14 cellular contexts compared by ENCODE assay signal in genomic region chr13:113220877-113221276, GRCh38. TPM values are rescaled to one million over a fixed set of nuclear protein-coding genes. Genes with fewer than 3 reads are reported as not detected.
DNase-seq lines count a peak whose midpoint lies in the region; ATAC-seq and TF ChIP-seq lines count a peak whose summit lies in the region.
"Had no signal": no experiment of that assay in that cellular context is flagged by ENCODE, and none has a peak within 500 bp of the region (broad histone marks: within the 10 kb centered on the region; RNA-seq: fewer than 3 reads in every experiment).

No MANE protein-coding gene starts in this region.

- H3K4me1 Mint-ChIP-seq in activated CD4-positive, alpha-beta T cell treated with anti-CD3 and anti-CD28 coated beads, Interleukin-2, amount 10 ng/mL, durations not matched to agents 7 days and 5 days: peaks cover 13% of the 10 kb centered on the region
- H3K4me1 Mint-ChIP-seq in endothelial cell (ENCODE audit: unreplicated experiment) (no peaks in the 10 kb centered on the region), neural progenitor cell (peaks cover 3% of the 10 kb centered on the region)

- H3K27me3 ChIP-seq in OCI-LY1 (ENCODE audit: insufficient read depth, low read length): no peaks in the 10 kb centered on the region
- H3K27me3 ChIP-seq in neural progenitor cell: no peaks in the 10 kb centered on the region
- no peaks in the 10 kb centered on the region for H3K27me3 ChIP-seq in uterus
- H3K27me3 ChIP-seq: dorsolateral prefrontal cortex, pancreas had no signal

- no peaks in the 10 kb centered on the region for H3K27me3 Mint-ChIP-seq in activated CD4-positive, alpha-beta T cell treated with anti-CD3 and anti-CD28 coated beads, Interleukin-2, amount 10 ng/mL, durations not matched to agents 7 days and 5 days
- H3K27me3 Mint-ChIP-seq in endothelial cell (ENCODE audit: unreplicated experiment) (peaks cover 11% of the 10 kb centered on the region), neural progenitor cell (ENCODE audit: insufficient read depth, low read depth) (peaks cover 2% of the 10 kb centered on the region)
- H3K27me3 Mint-ChIP-seq: B cell, IgD-negative memory B cell had no signal

- H3K9me3 Mint-ChIP-seq in activated CD4-positive, alpha-beta T cell treated with anti-CD3 and anti-CD28 coated beads, Interleukin-2, amount 10 ng/mL, durations not matched to agents 7 days and 5 days: no peaks in the 10 kb centered on the region
- H3K9me3 Mint-ChIP-seq in endothelial cell (ENCODE audit: unreplicated experiment) (no peaks in the 10 kb centered on the region), neural progenitor cell (no peaks in the 10 kb centered on the region)
- H3K9me3 Mint-ChIP-seq: IgD-negative memory B cell had no signal

- H3K4me2 ChIP-seq in OCI-LY1 (ENCODE audit: low read length) (no peak overlapping the region), neural progenitor cell (no peak overlapping the region)

- H3K4me1 ChIP-seq in OCI-LY1 (ENCODE audit: insufficient read depth, low read length, severe bottlenecking) (peaks cover 7% of the 10 kb centered on the region), neural progenitor cell (peaks cover 18% of the 10 kb centered on the region), uterus (peaks cover 0 to 9% of the 10 kb centered on the region in 2 donors)

- H3K4me3 ChIP-seq in OCI-LY1 (ENCODE audit: low read depth, low read length, poor library complexity, severe bottlenecking): no peak overlapping the region
- H3K4me3 ChIP-seq in neural progenitor cell: no peak overlapping the region
- H3K4me3 ChIP-seq in uterus: no peak overlapping the region
- H3K4me3 ChIP-seq: dorsolateral prefrontal cortex, pancreas, SK-N-MC had no signal

- H4K20me1 ChIP-seq in OCI-LY1 (ENCODE audit: insufficient read depth, low read length) (no peaks in the 10 kb centered on the region), neural progenitor cell (ENCODE audit: low read depth) (peaks cover 34% of the 10 kb centered on the region)

- TF ChIP-seq POLR2A in uterus (IDR thresholded peaks at IDR 0.05): no peak

- H3K4me3 Mint-ChIP-seq in activated CD4-positive, alpha-beta T cell treated with anti-CD3 and anti-CD28 coated beads, Interleukin-2, amount 10 ng/mL, durations not matched to agents 7 days and 5 days: no peak overlapping the region
- H3K4me3 Mint-ChIP-seq in endothelial cell (ENCODE audit: unreplicated experiment): peak overlapping the region; percentile 62
- no peak overlapping the region for H3K4me3 Mint-ChIP-seq in neural progenitor cell
- H3K4me3 Mint-ChIP-seq: B cell, IgD-negative memory B cell had no signal

- H3K9ac ChIP-seq in OCI-LY1 (ENCODE audit: low read length): no peak overlapping the region
- no peak overlapping the region for H3K9ac ChIP-seq in neural progenitor cell

- H3K27ac ChIP-seq in OCI-LY1 (ENCODE audit: low read depth, low read length, poor library complexity, severe bottlenecking) (no peak overlapping the region), neural progenitor cell (no peak overlapping the region), uterus (no peak overlapping the region)
- H3K27ac ChIP-seq: dorsolateral prefrontal cortex, pancreas, SK-N-MC had no signal

- peaks cover 48% of the 10 kb centered on the region for H3K36me3 Mint-ChIP-seq in activated CD4-positive, alpha-beta T cell treated with anti-CD3 and anti-CD28 coated beads, Interleukin-2, amount 10 ng/mL, durations not matched to agents 7 days and 5 days (ENCODE audit: low read depth)
- H3K36me3 Mint-ChIP-seq in endothelial cell (ENCODE audit: low read depth, unreplicated experiment) (peaks cover 37% of the 10 kb centered on the region), neural progenitor cell (peaks cover 14% of the 10 kb centered on the region)

- H3F3A ChIP-seq in OCI-LY1 (ENCODE audit: insufficient read depth, low read length) (no peaks in the 10 kb centered on the region), neural progenitor cell (ENCODE audit: low read depth) (peaks cover 11% of the 10 kb centered on the region)

- CTCF ChIA-PET in activated CD4-positive, alpha-beta T cell treated with anti-CD3 and anti-CD28 coated beads, Interleukin-2, amount 10 ng/mL, durations not matched to agents 7 days and 5 days (lab: Charles Lee): interaction anchor here (1.4 kb wide), 1 partner anchor 11 kb away, joined by 3 read pairs; the partner anchor contains the start of gene CUL4A

- no peak overlapping the region for H3K27ac Mint-ChIP-seq in activated CD4-positive, alpha-beta T cell treated with anti-CD3 and anti-CD28 coated beads, Interleukin-2, amount 10 ng/mL, durations not matched to agents 7 days and 5 days
- H3K27ac Mint-ChIP-seq in endothelial cell (ENCODE audit: unreplicated experiment) (peak overlapping the region; percentile 30), neural progenitor cell (no peak overlapping the region)
- H3K27ac Mint-ChIP-seq: B cell had no signal

- peak; percentile 21 for DNase-seq in activated CD4-positive, alpha-beta T cell treated with anti-CD3 and anti-CD28 coated beads, Interleukin-2, amount 10 ng/mL, durations not matched to agents 7 days and 5 days
- no peak for DNase-seq in activated CD4-positive, alpha-beta T cell treated with anti-CD3 and anti-CD28 coated beads for 4 hours
- DNase-seq in endothelial cell (ENCODE audit: low spot score) (no peak), neural progenitor cell (ENCODE audit: low spot score) (peak; percentile 48), COR-L47 (lab: John Stamatoyannopoulos, UW) (no peak), uterus (no peak)
- DNase-seq: dorsolateral prefrontal cortex, NCI-H2227 treated with DMSO at 0.1 percent for 48 hours had no signal

- H2AFZ ChIP-seq in OCI-LY1 (ENCODE audit: low read length): no peak overlapping the region
- H2AFZ ChIP-seq in neural progenitor cell (replicated peaks): no peak overlapping the region

- no peak for ATAC-seq in HG02678 (IDR thresholded peaks at IDR 0.05; ENCODE audit: unreplicated experiment)

- H3K36me3 ChIP-seq in OCI-LY1 (ENCODE audit: insufficient read depth, low read length) (peaks cover 72% of the 10 kb centered on the region), neural progenitor cell (peaks cover 4% of the 10 kb centered on the region), uterus (no peaks in the 10 kb centered on the region)

- no peaks in the 10 kb centered on the region for H3K9me2 ChIP-seq in OCI-LY1 (ENCODE audit: low read depth, low read length)

- intact Hi-C loops in uterus (cut with DNase I; ENCODE audit: low total_unique reads): no loop called here

- POLR2A ChIA-PET in activated CD4-positive, alpha-beta T cell treated with anti-CD3 and anti-CD28 coated beads, Interleukin-2, amount 10 ng/mL, durations not matched to agents 7 days and 5 days (lab: Charles Lee): no interaction called here

- H3K9me3 ChIP-seq in OCI-LY1 (ENCODE audit: low read length): no peaks in the 10 kb centered on the region
- no peaks in the 10 kb centered on the region for H3K9me3 ChIP-seq in neural progenitor cell (ENCODE audit: low read depth)
- no peaks in the 10 kb centered on the region for H3K9me3 ChIP-seq in uterus
- H3K9me3 ChIP-seq: pancreas had no signal

- TF ChIP-seq CTCF in OCI-LY1 (IDR thresholded peaks at IDR 0.05; ENCODE audit: low read length): peak; percentile 49
- TF ChIP-seq CTCF in endothelial cell (IDR thresholded peaks at IDR 0.05; ENCODE audit: unreplicated experiment): no peak
- peak; percentile 42 for TF ChIP-seq CTCF in neural progenitor cell (IDR thresholded peaks at IDR 0.05)
- TF ChIP-seq CTCF in uterus (IDR thresholded peaks at IDR 0.05): no peak

- peaks cover 47% of the 10 kb centered on the region for H3K79me2 ChIP-seq in OCI-LY1 (ENCODE audit: insufficient read depth, low read length)
- peaks cover 83% of the 10 kb centered on the region for H3K79me2 ChIP-seq in neural progenitor cell (ENCODE audit: low read depth)

RNA-seq across cellular contexts. Expression of gene CUL4A, which starts 11.5 kb away (rescaled TPM):
- total RNA-seq in activated CD4-positive, alpha-beta T cell treated with anti-CD3 and anti-CD28 coated beads, Interleukin-2, amount 10 ng/mL, durations not matched to agents 7 days and 5 days: 10 to 100 TPM; 81.2 to 84.6 TPM
- 55.8 TPM for total RNA-seq in endothelial cell (ENCODE audit: unreplicated experiment)
- 95.1 and 96.0 TPM in 2 replicates for total RNA-seq in neural progenitor cell (ENCODE audit: low replicate concordance)
- 100 to 1,000 TPM in 1 of 4 donors, 10 to 100 TPM in 3; 34.3 to 110 (median 66.1) TPM for total RNA-seq in uterus

RNA-seq across cellular contexts. Expression of gene PCID2, which starts 12.4 kb away (rescaled TPM):
- total RNA-seq in activated CD4-positive, alpha-beta T cell treated with anti-CD3 and anti-CD28 coated beads, Interleukin-2, amount 10 ng/mL, durations not matched to agents 7 days and 5 days: 10 to 100 TPM; 65.5 to 69.8 TPM
- 44.3 TPM for total RNA-seq in endothelial cell (ENCODE audit: unreplicated experiment)
- 91.1 and 99.6 TPM in 2 replicates for total RNA-seq in neural progenitor cell (ENCODE audit: low replicate concordance)
- total RNA-seq in uterus: 10 to 100 TPM; 35.9 to 75.6 (median 70.7) TPM

Comparison
In these comparisons a context has a peak if more than half of its experiments do, and no peak if none do; other contexts are left out.
1. DNase-seq: peak in activated CD4-positive, alpha-beta T cell treated with anti-CD3 and anti-CD28 coated beads, Interleukin-2, amount 10 ng/mL, durations not matched to agents 7 days and 5 days (single experiment) and neural progenitor cell (single experiment); none in activated CD4-positive, alpha-beta T cell treated with anti-CD3 and anti-CD28 coated beads for 4 hours (0 of 2), endothelial cell (single experiment), COR-L47 (single experiment) and uterus (0 of 2).
2. CTCF ChIP-seq: peak in OCI-LY1 (single experiment) and neural progenitor cell (single experiment); none in endothelial cell (single experiment) and uterus (0 of 4).